8 cellular contexts compared by ENCODE assay signal in the genomic region with DNA sequence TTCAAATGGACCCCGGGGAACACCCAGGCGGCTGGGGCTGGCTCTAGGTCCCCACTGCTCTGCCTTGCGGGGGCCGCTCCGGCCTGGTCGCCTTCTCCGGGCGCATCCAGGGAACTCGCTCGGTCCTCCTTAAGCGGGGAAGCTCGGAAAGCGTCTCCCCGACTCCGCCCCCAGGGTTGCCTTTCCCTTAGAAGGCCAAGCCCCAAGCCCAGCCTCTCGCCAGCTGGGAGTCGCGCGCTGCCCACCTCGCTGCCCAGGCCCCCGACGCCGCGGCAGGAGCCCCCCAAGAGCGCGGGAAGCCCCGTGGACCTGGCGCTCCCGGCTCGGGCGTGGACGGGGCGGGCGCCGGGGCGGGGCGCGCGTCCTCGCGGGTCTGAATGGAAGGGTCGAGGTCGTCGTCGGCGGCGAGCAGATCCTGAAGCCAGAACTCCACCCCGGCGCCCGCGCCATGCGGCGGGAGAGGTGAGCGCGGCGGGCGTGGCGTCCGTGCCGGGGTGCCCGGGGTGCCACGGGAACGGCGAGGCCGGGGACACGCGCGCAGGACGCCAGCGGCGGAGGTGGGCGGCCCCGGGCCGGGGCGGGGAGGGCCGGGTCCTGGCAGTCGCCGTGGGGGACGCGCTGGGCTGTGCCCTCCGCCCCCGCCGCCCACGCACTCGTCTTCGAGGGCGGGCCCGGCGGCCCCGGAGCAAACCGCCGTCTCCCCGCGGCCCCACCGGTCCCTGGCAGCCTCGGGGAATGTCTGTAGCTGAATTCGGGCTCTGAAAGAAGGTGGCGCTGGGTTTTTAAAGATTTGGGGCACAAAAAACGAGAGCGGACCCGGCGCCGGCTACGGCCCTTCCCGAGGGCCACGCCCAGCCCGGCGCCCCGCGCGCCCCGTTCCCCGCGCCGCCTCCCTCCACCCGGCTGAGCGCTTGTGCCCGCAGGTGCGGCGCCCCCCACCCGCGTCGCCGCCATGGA. TPM values are rescaled to one million over a fixed set of nuclear protein-coding genes. Genes with fewer than 3 reads are reported as not detected.
DNase-seq lines count a peak whose midpoint lies in the region; ATAC-seq and TF ChIP-seq lines count a peak whose summit lies in the region.

A gene with protein sequence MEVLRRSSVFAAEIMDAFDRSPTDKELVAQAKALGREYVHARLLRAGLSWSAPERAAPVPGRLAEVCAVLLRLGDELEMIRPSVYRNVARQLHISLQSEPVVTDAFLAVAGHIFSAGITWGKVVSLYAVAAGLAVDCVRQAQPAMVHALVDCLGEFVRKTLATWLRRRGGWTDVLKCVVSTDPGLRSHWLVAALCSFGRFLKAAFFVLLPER (plus strand): TSS at position 214 of the 957 bp plus-strand sequence. CDS start 739 bp downstream, at position 953.

- no peak for TF ChIP-seq CTCF in AG04449 (IDR thresholded peaks at IDR 0.05; ENCODE audit: insufficient read depth, low read length, missing control alignments)

- H3K27ac ChIP-seq in mesodermal cell (ENCODE audit: low read depth, low read length, severe bottlenecking): no peak within 1 kb of the TSS
- peak within 1 kb of the TSS; percentile 100 for H3K27ac ChIP-seq in temporal lobe (ENCODE audit: low read depth, low read length)

- H3K36me3 ChIP-seq in H7 (replicated peaks; ENCODE audit: control insufficient read depth, insufficient read depth, low read length): no peaks in the 10 kb centered on the region; the same call in 1 of the 2 replicates
- peaks cover 20% of the 10 kb centered on the region for H3K36me3 ChIP-seq in mesodermal cell (ENCODE audit: control insufficient read depth, insufficient read depth, low read length)

- WGBS in mesodermal cell (ENCODE audit: insufficient coverage in 2 of 2), 2 experiments: 0 to 1% methylated on average over 107 to 119 of the region's 124 CpGs

- peaks cover 6% of the 10 kb centered on the region for H3K36me3 Mint-ChIP-seq in T-cell

- H3K9me3 Mint-ChIP-seq in T-cell: peaks cover 0 to 15% (median 8%) of the 10 kb centered on the region in 3 donors

- ATAC-seq in T-cell (replicated peaks in 1 of 4): peak; percentile 34 to 53 (median 40)
- ATAC-seq in activated CD4-positive, CD25-positive, alpha-beta regulatory T cell treated with anti-CD3 and anti-CD28 coated beads, Interleukin-2, amount 50 U/mL, for 24 hours: no peak

- H3K9me3 ChIP-seq in mesodermal cell (ENCODE audit: control insufficient read depth, low read length): no peaks in the 10 kb centered on the region

- CTCF ChIA-PET in AG04449 (lab: Yijun Ruan, JAX): interaction anchor here (1.1 to 1.8 kb wide), 3 partner anchors 11 to 55 kb away, joined by 3 to 10 read pairs (median 3); no protein-coding TSS in a partner anchor
- CTCF ChIA-PET in T-cell (lab: Charles Lee): no interaction called here

- peak within 1 kb of the TSS; percentile 68 to 80 (median 71) for H3K4me3 Mint-ChIP-seq in T-cell

- DNase-seq in AG04449 (ENCODE audit: low read depth, low spot score): no peak
- DNase-seq in H7: peak; percentile 96
- no peak for DNase-seq in T-cell
- peak; percentile 66 for DNase-seq in epidermal melanocyte (ENCODE audit: insufficient read length, low spot score)
- no peak for DNase-seq in activated CD8-positive, alpha-beta memory T cell treated with anti-CD3 and anti-CD28 coated beads, Interleukin-2, amount 50 U/mL, for 4 hours

- H3K4me1 ChIP-seq in mesodermal cell (ENCODE audit: control insufficient read depth, insufficient read depth, low read length, poor library complexity, severe bottlenecking): peaks cover 28% of the 10 kb centered on the region

- POLR2A ChIA-PET in AG04449 (lab: Yijun Ruan, JAX) (interaction anchor here (0.6 to 2.0 kb wide), 7 partner anchors 11 to 85 kb away, joined by 3 to 12 read pairs (median 3); no protein-coding TSS in a partner anchor), T-cell (lab: Charles Lee) (no interaction called here)

- H3K4me3 ChIP-seq in AG04449 (ENCODE audit: low read depth, low read length): peak within 1 kb of the TSS; percentile 70
- peak within 1 kb of the TSS; percentile 74 for H3K4me3 ChIP-seq in H7 (ENCODE audit: insufficient read depth, low read depth, low read length)
- H3K4me3 ChIP-seq in mesodermal cell (ENCODE audit: extremely low read depth, insufficient read depth, low read length, poor library complexity, severe bottlenecking): peak within 1 kb of the TSS; percentile 70

- H3K27me3 Mint-ChIP-seq in T-cell: peaks cover 23 to 45% of the 10 kb centered on the region in 2 donors

- no peaks in the 10 kb centered on the region for H3K27me3 ChIP-seq in H7 (ENCODE audit: control insufficient read depth, insufficient read depth, low read length)

- H3K27ac Mint-ChIP-seq in T-cell: peak within 1 kb of the TSS in 1 of 2 donors; percentile 9

- H3K4me1 Mint-ChIP-seq in T-cell: peaks cover 6 to 16% (median 12%) of the 10 kb centered on the region in 3 donors

RNA-seq across cellular contexts. Expression of the gene that starts here (rescaled TPM):
- total RNA-seq in H7 (2014; rRNA removed; shearing (Covaris generic)): 59.5 and 61.6 TPM in 2 replicates
- total RNA-seq in T-cell: under 1 TPM in 3 of 5 donors, not detected in 2; 0.20 to 0.89 (median 0.35) TPM
- polyA plus RNA-seq in mesodermal cell (2013, experiment 1 of 2): 33.0 TPM
- 28.9 TPM for polyA plus RNA-seq in mesodermal cell (2013, experiment 2 of 2)
- 21.6 TPM for total RNA-seq in temporal lobe

Comparison
In these comparisons a context has a peak if more than half of its experiments do, and no peak if none do; other contexts are left out.
1. RNA of the gene that starts here (total RNA-seq): 59.5 to 61.6 TPM in H7 and 21.6 TPM in temporal lobe (single experiment); 0.20 to 0.89 TPM in T-cell; every median in the first group is over 10 times any median in the second.
2. Peak in ATAC-seq in T-cell; RNA of the gene not detected or under 1 TPM.
3. DNase-seq: peak in H7 (single experiment) and epidermal melanocyte (single experiment); none in AG04449 (single experiment), T-cell (0 of 34) and activated CD8-positive, alpha-beta memory T cell treated with anti-CD3 and anti-CD28 coated beads, Interleukin-2, amount 50 U/mL, for 4 hours (single experiment).
4. Peak in every context shown above with its lines, with median percentiles within 50 percentile points of each other: H3K4me3 ChIP-seq.